In the genomic region with DNA sequence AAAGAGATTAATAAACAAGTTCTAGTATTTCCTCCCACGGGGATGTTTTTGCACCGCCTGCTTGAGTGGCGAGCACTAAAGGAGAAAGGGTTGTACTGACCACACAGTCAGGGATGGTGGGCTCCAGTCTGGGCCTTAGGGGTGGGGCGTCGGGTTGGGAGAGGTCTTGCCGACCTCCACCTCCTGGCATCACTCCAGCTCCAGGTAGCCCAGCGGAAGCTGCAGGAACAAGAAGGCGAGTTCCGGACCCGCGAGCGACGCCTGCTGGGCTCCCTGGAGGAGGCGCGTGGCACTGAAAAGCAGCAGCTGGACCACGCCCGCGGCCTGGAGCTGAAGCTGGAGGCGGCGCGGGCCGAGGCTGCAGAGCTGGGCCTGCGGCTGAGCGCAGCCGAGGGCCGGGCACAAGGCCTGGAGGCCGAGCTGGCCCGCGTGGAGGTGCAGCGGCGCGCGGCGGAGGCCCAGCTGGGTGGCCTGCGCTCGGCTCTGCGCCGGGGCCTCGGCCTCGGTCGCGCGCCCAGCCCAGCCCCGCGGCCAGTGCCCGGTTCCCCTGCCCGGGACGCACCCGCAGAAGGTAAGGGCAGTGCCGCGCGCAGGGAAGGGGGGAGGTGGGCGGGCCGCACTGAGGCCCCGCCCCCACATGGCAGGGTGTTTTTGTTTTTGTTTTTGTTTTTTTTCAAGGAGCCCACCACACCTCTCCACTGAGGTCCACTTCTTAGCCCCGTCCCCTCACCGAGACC, we compare ENCODE assay signal across 8 cellular contexts. TPM values are rescaled to one million over a fixed set of nuclear protein-coding genes. Genes with fewer than 3 reads are reported as not detected.
A peak's percentile ranks its signal among the peaks of the same experiment; 100 is the strongest.
DNase-seq lines count a peak whose midpoint lies in the region; ATAC-seq, FAIRE-seq and TF ChIP-seq lines count a peak whose summit lies in the region.

No MANE protein-coding gene starts in this region.

- no peak for FAIRE-seq in D721Med (lab: Jason Lieb, UNC)

- H3K9ac ChIP-seq in ES-I3 (ENCODE audit: low read depth, low read length): peak overlapping the region; percentile 79

- H3K27me3 ChIP-seq in muscle layer of duodenum (ENCODE audit: low read depth, low read length): no peaks in the 10 kb centered on the region

- H3K27ac ChIP-seq in muscle layer of duodenum (ENCODE audit: low read length): no peak overlapping the region

- TF ChIP-seq CTCF in D721Med (IDR thresholded peaks at IDR 0.05; ENCODE audit: insufficient read depth, missing control alignments): no peak

- H3K36me3 ChIP-seq in ES-I3 (ENCODE audit: insufficient read depth, low read length) (no peaks in the 10 kb centered on the region; the same call in 1 of the 2 replicates), muscle layer of duodenum (ENCODE audit: control insufficient read depth in 1 of 2, insufficient read depth in 2 of 2, low read length in 2 of 2) (peaks cover under 1 to 26% of the 10 kb centered on the region in 2 donors)

- ATAC-seq in HG02678 (IDR thresholded peaks at IDR 0.05; ENCODE audit: unreplicated experiment): peak; percentile 73
- peak; percentile 72 for ATAC-seq in esophagus mucosa

- H3K4me3 ChIP-seq in muscle layer of duodenum (ENCODE audit: low read depth in 1 of 2, low read length in 2 of 2): peak overlapping the region; percentile 48 to 55

- H3K9me3 ChIP-seq in ES-I3 (ENCODE audit: control insufficient read depth, insufficient read depth, low read length) (no peaks in the 10 kb centered on the region), muscle layer of duodenum (ENCODE audit: control insufficient read depth in 1 of 2, low read length in 2 of 2) (no peaks in the 10 kb centered on the region)

- H3K4me1 ChIP-seq in ES-I3 (ENCODE audit: insufficient read depth, low read length): no peaks in the 10 kb centered on the region
- H3K4me1 ChIP-seq in muscle layer of duodenum (ENCODE audit: control insufficient read depth in 1 of 2, insufficient read depth in 2 of 2, low read length in 2 of 2): peaks cover 0 to 6% of the 10 kb centered on the region in 2 donors

- peak; percentile 66 for DNase-seq in NCI-H774 (lab: John Stamatoyannopoulos, UW)
- DNase-seq in activated CD8-positive, alpha-beta memory T cell treated with anti-CD3 and anti-CD28 coated beads, Interleukin-2, amount 50 U/mL, for 4 hours: peak; percentile 73
- DNase-seq in stimulated activated CD8-positive, alpha-beta memory T cell treated with anti-CD3 and anti-CD28 coated beads, Interleukin-7, amount 100 ng/mL, for 24 hours (ENCODE audit: low read depth): peak; percentile 64
- DNase-seq in D721Med (ENCODE audit: insufficient read length, low spot score): no peak

RNA-seq across cellular contexts. Expression of a gene that starts 19.7 kb away (rescaled TPM):
- 5.3 TPM for total RNA-seq in esophagus mucosa

RNA-seq across cellular contexts. Expression of a gene that starts 39.0 kb away (rescaled TPM):
- 15.3 TPM for total RNA-seq in esophagus mucosa

RNA-seq across cellular contexts. Expression of a gene that starts 51.0 kb away (rescaled TPM):
- total RNA-seq in esophagus mucosa: 21.5 TPM
